Comparison of ENCODE assay signal across 8 cellular contexts in genomic region chr1:94926365-94926914, GRCh38. TPM values are rescaled to one million over a fixed set of nuclear protein-coding genes. Genes with fewer than 3 reads are reported as not detected.
A peak's percentile ranks its signal among the peaks of the same experiment; 100 is the strongest.
DNase-seq lines count a peak whose midpoint lies in the region; ATAC-seq, FAIRE-seq and TF ChIP-seq lines count a peak whose summit lies in the region.

No MANE protein-coding gene starts in this region.

- H3K9me3 ChIP-seq in PC-3 (ENCODE audit: low read length) (no peaks in the 10 kb centered on the region), keratinocyte (ENCODE audit: control insufficient read depth, low read depth, low read length) (no peaks in the 10 kb centered on the region), small intestine (ENCODE audit: control insufficient read depth, low read depth) (no peaks in the 10 kb centered on the region)

- H3K9ac ChIP-seq in PC-3 (ENCODE audit: low read length) (peak overlapping the region; percentile 87), keratinocyte (ENCODE audit: control insufficient read depth, extremely low read depth, insufficient read depth, low read length) (peak overlapping the region; percentile 75)

- H3K36me3 ChIP-seq in PC-3 (ENCODE audit: low read depth, low read length), result peaks cover 20% of the 10 kb centered on the region
- H3K36me3 ChIP-seq in keratinocyte (ENCODE audit: control insufficient read depth in 2 of 2, extremely low read depth in 1 of 2, insufficient read depth in 2 of 2, low read length in 2 of 2), result peaks cover 1 to 7% of the 10 kb centered on the region in 2 experiments
- H3K36me3 ChIP-seq in small intestine (ENCODE audit: control insufficient read depth in 2 of 2, insufficient read depth in 2 of 2, low read length in 2 of 2), result no peaks in the 10 kb centered on the region

- 0 to 1% (median 0%) methylated on average over 48 to 65 of the region's 65 CpGs for WGBS in small intestine, 3 donors

- peaks cover 3% of the 10 kb centered on the region for H3F3A ChIP-seq in PC-3 (ENCODE audit: low read length, unreplicated experiment)

- no peaks in the 10 kb centered on the region for H3K9me1 ChIP-seq in keratinocyte (ENCODE audit: control insufficient read depth, extremely low read depth, insufficient read depth, low read length)

- H4K20me1 ChIP-seq in PC-3 (ENCODE audit: low read length) (peaks cover 38% of the 10 kb centered on the region), keratinocyte (ENCODE audit: control insufficient read depth, extremely low read depth, insufficient read depth, low read length) (no peaks in the 10 kb centered on the region)

- CTCF ChIA-PET in PC-3 (lab: Charles Lee), result interaction anchor here (1.4 kb wide), 1 partner anchor 115 kb away, joined by 13 read pairs; no protein-coding TSS in a partner anchor

- peak overlapping the region; percentile 66 for H2AFZ ChIP-seq in PC-3 (ENCODE audit: low read length)
- peak overlapping the region; percentile 30 for H2AFZ ChIP-seq in keratinocyte (ENCODE audit: control insufficient read depth, low read length)

- H3K27ac ChIP-seq in PC-3 (ENCODE audit: low read length) (peak overlapping the region; percentile 84), caudate nucleus (ENCODE audit: low read depth, low read length) (peak overlapping the region; percentile 94), keratinocyte (ENCODE audit: control insufficient read depth, insufficient read depth, low read length) (peak overlapping the region; percentile 73), small intestine (ENCODE audit: low read depth in 1 of 2, low read length in 1 of 2) (peak overlapping the region; percentile 96 to 97)

- intact Hi-C loops in PC-3 (cut with micrococcal nuclease), result loop anchor here (2.0 kb wide), 1 partner anchor 36 kb away; no protein-coding TSS in a partner anchor

- TF ChIP-seq CTCF in GM13977 (IDR thresholded peaks at IDR 0.05; ENCODE audit: extremely low read depth, insufficient read depth, missing control alignments), result peak; percentile 27
- peak; percentile 68 for TF ChIP-seq CTCF in PC-3 (conservative IDR thresholded peaks at IDR 0.05; ENCODE audit: low read depth, low read length)
- peak in 2 of 3 experiments; percentile 13 to 50 for TF ChIP-seq CTCF in keratinocyte (optimal IDR thresholded peaks at IDR 0.05 in 1 of 3, IDR thresholded peaks at IDR 0.05 in 1 of 3, conservative IDR thresholded peaks at IDR 0.05 in 1 of 3; ENCODE audit: extremely low read depth in 1 of 3, insufficient read depth in 2 of 3, low read length in 3 of 3)

- peak; percentile 81 for DNase-seq in AG20443 (ENCODE audit: low spot score)
- peak; percentile 67 for DNase-seq in GM13977 (ENCODE audit: low spot score)
- peak; percentile 56 for DNase-seq in PC-3
- DNase-seq in caudate nucleus (lab: John Stamatoyannopoulos, UW), result peak in 47 of 61 donors; percentile 11 to 76 (median 41)
- DNase-seq in keratinocyte (ENCODE audit: low read depth, low spot score), result no peak
- DNase-seq in small intestine, result peak; percentile 42
- DNase-seq in GDM1 (lab: John Stamatoyannopoulos, UW), result no peak

- no TSS peak for BruUV-seq in PC-3 (replicated peaks; lab: Mats Ljungman, UMichigan)

- in situ Hi-C loops in GM13977 (cut with MboI; ENCODE audit: low pct_unique_long_range_greater_than_20kb, low sequenced_read_pairs, unreplicated experiment), result no loop called here

- dilution Hi-C loops in keratinocyte (cut with MboI; ENCODE audit: extremely low pct_ligation_motif_present, low sequenced_read_pairs), result no loop called here

- H3K4me2 ChIP-seq in PC-3 (ENCODE audit: low read length) (peak overlapping the region; percentile 86), keratinocyte (ENCODE audit: control insufficient read depth, extremely low read depth, insufficient read depth, low read depth, low read length) (peak overlapping the region; percentile 91)

- H3K4me3 ChIP-seq in PC-3 (ENCODE audit: low read length) (peak overlapping the region; percentile 89), keratinocyte (ENCODE audit: control insufficient read depth in 2 of 3, extremely low read depth in 1 of 3, insufficient read depth in 2 of 3, low read depth in 1 of 3, low read length in 3 of 3) (peak overlapping the region; percentile 82 to 98 (median 85)), small intestine (ENCODE audit: low read depth in 1 of 2, low read length in 2 of 2) (peak overlapping the region; percentile 80 to 81)

- no peaks in the 10 kb centered on the region for H3K9me2 ChIP-seq in PC-3 (replicated peaks; ENCODE audit: low read length)

- peaks cover 25% of the 10 kb centered on the region for H3K4me1 ChIP-seq in PC-3 (ENCODE audit: insufficient read depth, low read length)
- H3K4me1 ChIP-seq in keratinocyte (ENCODE audit: control insufficient read depth, extremely low read depth, insufficient read depth, low read length), result peaks cover 15% of the 10 kb centered on the region
- H3K4me1 ChIP-seq in small intestine (ENCODE audit: control insufficient read depth in 2 of 2, insufficient read depth in 1 of 2, low read depth in 1 of 2, low read length in 1 of 2), result peaks cover 0 to 8% of the 10 kb centered on the region in 2 donors

- no peak for FAIRE-seq in keratinocyte (lab: Jason Lieb, UNC)
- no peak for FAIRE-seq in small intestine (lab: Jason Lieb, UNC)

- peaks cover 54% of the 10 kb centered on the region for H3K79me2 ChIP-seq in PC-3 (ENCODE audit: low read length)
- H3K79me2 ChIP-seq in keratinocyte (ENCODE audit: control insufficient read depth, insufficient read depth, low read length), result peaks cover 47% of the 10 kb centered on the region

- no peaks in the 10 kb centered on the region for H3K27me3 ChIP-seq in PC-3 (ENCODE audit: low read length)
- H3K27me3 ChIP-seq in keratinocyte (ENCODE audit: control insufficient read depth, extremely low read depth, insufficient read depth, low read length), result no peaks in the 10 kb centered on the region
- peaks cover 0 to 2% of the 10 kb centered on the region in 2 donors for H3K27me3 ChIP-seq in small intestine (ENCODE audit: control insufficient read depth in 2 of 2, insufficient read depth in 2 of 2, low read length in 2 of 2)

- POLR2A ChIA-PET in PC-3 (lab: Charles Lee; ENCODE audit: unreplicated experiment), result interaction anchor here (0.7 kb wide), 1 partner anchor 72 kb away, joined by 4 read pairs; no protein-coding TSS in a partner anchor

- ATAC-seq in HG02938 (IDR thresholded peaks at IDR 0.05; ENCODE audit: unreplicated experiment) (peak; percentile 15), PC-3 (peak; percentile 49)

RNA-seq across cellular contexts. Expression of gene CNN3, which starts 0.5 kb away (rescaled TPM):
- 231 and 323 TPM in 2 replicates for total RNA-seq in PC-3 (2014; rRNA removed)
- polyA plus RNA-seq in keratinocyte, result 54.7 to 162 TPM (median 119 TPM) in 3 replicates
- polyA plus RNA-seq in keratinocyte (2011; ENCODE audit: low read depth), result 41.5 TPM
- polyA plus RNA-seq in keratinocyte (2011; cell fraction: cytosol; rRNA removed), result 66.6 and 121 TPM in 2 replicates
- 60.1 and 70.8 TPM in 2 replicates for polyA plus RNA-seq in keratinocyte (2011; cell fraction: nucleus; rRNA removed)
- 27.8 and 161 TPM in 2 replicates for polyA plus RNA-seq in keratinocyte (2012; ENCODE audit: low replicate concordance)
- polyA minus RNA-seq in keratinocyte, result 50.9 to 169 TPM (median 73.8 TPM) in 3 replicates
- polyA minus RNA-seq in keratinocyte (2011; cell fraction: cytosol; rRNA and poly(A)+ RNA removed), result 65.2 TPM
- 25.5 and 44.4 TPM in 2 replicates for polyA minus RNA-seq in keratinocyte (2011; cell fraction: nucleus; rRNA and poly(A)+ RNA removed)
- 100 to 1,000 TPM in 2 of 3 donors, 10 to 100 TPM in 1; 58.9 to 155 (median 132) TPM for polyA plus RNA-seq in small intestine

Comparison
In these comparisons a context has a peak if more than half of its experiments do, and no peak if none do; other contexts are left out.
1. DNase-seq: peak in AG20443 (single experiment), GM13977 (single experiment), PC-3 (single experiment), caudate nucleus (47 of 61) and small intestine (single experiment); none in keratinocyte (single experiment) and GDM1 (single experiment).
2. Peak in every context shown above with its lines, with median percentiles within 50 percentile points of each other: CTCF ChIP-seq, H3K27ac ChIP-seq and H3K4me3 ChIP-seq.